Comparison of ENCODE assay signal across 8 cellular contexts in the genomic region with DNA sequence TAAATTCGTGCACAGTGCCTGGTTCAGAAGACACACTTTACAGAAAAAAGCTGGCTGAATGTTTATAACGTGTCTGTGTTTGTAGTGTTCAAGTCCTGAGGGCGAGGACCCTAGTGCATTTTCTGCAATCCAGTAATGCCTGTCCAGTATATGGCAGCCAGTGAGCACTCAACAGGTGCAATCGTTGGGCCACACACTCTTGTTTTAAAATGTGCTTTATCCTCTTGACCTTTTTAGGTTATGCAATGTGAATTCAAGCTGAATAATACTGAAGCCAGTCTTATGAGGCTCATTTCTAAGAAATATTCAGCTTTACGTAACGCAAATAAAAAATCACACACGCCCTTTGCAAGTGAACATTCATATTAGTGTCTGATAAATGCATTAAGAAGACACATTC. TPM values are rescaled to one million over a fixed set of nuclear protein-coding genes. Genes with fewer than 3 reads are reported as not detected.
DNase-seq lines count a peak whose midpoint lies in the region; ATAC-seq and TF ChIP-seq lines count a peak whose summit lies in the region.

No MANE protein-coding gene starts in this region.

- POLR2A ChIA-PET in T-cell (lab: Charles Lee) = interaction anchor here in 1 of 2 donors (1.0 to 1.5 kb wide), 2 partner anchors 107 to 189 kb away, joined by 3 to 11 read pairs; no protein-coding TSS in a partner anchor

- in situ Hi-C loops in HAP-1 (cut with MboI; ENCODE audit: low sequenced_read_pairs) = no loop called here

- peak overlapping the region; percentile 79 to 88 (median 81) for H3K4me3 Mint-ChIP-seq in T-cell

- no peaks in the 10 kb centered on the region for H3K9me3 Mint-ChIP-seq in T-cell

- peak overlapping the region; percentile 100 for H3K4me2 ChIP-seq in skeletal muscle satellite cell (ENCODE audit: low read length)

- no peak for ATAC-seq in T-cell (replicated peaks in 1 of 4)

- H3K9me3 ChIP-seq in HAP-1 (no peaks in the 10 kb centered on the region), skeletal muscle satellite cell (replicated peaks; ENCODE audit: low read length) (no peaks in the 10 kb centered on the region)

- peaks cover 11 to 19% (median 16%) of the 10 kb centered on the region in 3 donors for H3K4me1 Mint-ChIP-seq in T-cell

- H3K36me3 ChIP-seq in HAP-1 (replicated peaks) (no peaks in the 10 kb centered on the region), skeletal muscle satellite cell (ENCODE audit: insufficient read depth, low read length) (no peaks in the 10 kb centered on the region)

- CTCF ChIA-PET in T-cell (lab: Charles Lee) = interaction anchor here in 1 of 2 donors (0.5 kb wide), 1 partner anchor 45 kb away, joined by 4 read pairs; no protein-coding TSS in a partner anchor

- no peak for TF ChIP-seq CTCF in foreskin fibroblast (IDR thresholded peaks at IDR 0.05; ENCODE audit: low read depth, low read length)

- H3K4me1 ChIP-seq in HAP-1 (peaks cover 10% of the 10 kb centered on the region; the same call in 1 of the 2 replicates), skeletal muscle satellite cell (ENCODE audit: control insufficient read depth, insufficient read depth, low read length) (peaks cover 4% of the 10 kb centered on the region)

- peaks cover 2 to 6% of the 10 kb centered on the region in 2 donors for H3K27me3 Mint-ChIP-seq in T-cell

- DNase-seq in HAP-1 (ENCODE audit: low spot score in 2 of 2) (no peak), T-cell (no peak), foreskin fibroblast (no peak), superior temporal gyrus (ENCODE audit: extremely low spot score) (no peak), NCI-H1694 (lab: John Stamatoyannopoulos, UW) (no peak), RKO (ENCODE audit: low spot score) (no peak), AG20443 (ENCODE audit: low spot score) (no peak)

- H3K9ac ChIP-seq in skeletal muscle satellite cell (ENCODE audit: low read depth, low read length) = peak overlapping the region; percentile 90

- H3K4me3 ChIP-seq in HAP-1 (peak overlapping the region; percentile 47), foreskin fibroblast (ENCODE audit: low read depth in 1 of 2, low read length in 2 of 2) (peak overlapping the region; percentile 59 to 70), skeletal muscle satellite cell (ENCODE audit: low read length) (peak overlapping the region; percentile 97)

- H3K27me3 ChIP-seq in HAP-1 (ENCODE audit: low read depth) (no peaks in the 10 kb centered on the region), skeletal muscle satellite cell (ENCODE audit: control insufficient read depth, insufficient read depth, low read length) (no peaks in the 10 kb centered on the region)

- peaks cover 5% of the 10 kb centered on the region for H3K36me3 Mint-ChIP-seq in T-cell

- H3K27ac Mint-ChIP-seq in T-cell = peak overlapping the region; percentile 58 to 70

RNA-seq across cellular contexts. Expression of a gene that starts 0.8 kb away (rescaled TPM):
- total RNA-seq in T-cell = 10 to 100 TPM; 17.3 to 26.3 (median 22.8) TPM
- total RNA-seq in skeletal muscle satellite cell (2012; rRNA removed) = 10.4 and 19.7 TPM in 2 replicates

Comparison
In these comparisons a context has a peak if more than half of its experiments do, and no peak if none do; other contexts are left out.
1. H3K4me3 ChIP-seq: peak in every context shown above with its lines; median percentile 97 in skeletal muscle satellite cell; 64 in foreskin fibroblast; 47 in HAP-1.